Comparison of ENCODE assay signal across 8 cellular contexts in genomic region chr3:179149239-179149887, GRCh38. TPM values are rescaled to one million over a fixed set of nuclear protein-coding genes. Genes with fewer than 3 reads are reported as not detected.
DNase-seq lines count a peak whose midpoint lies in the region; ATAC-seq and TF ChIP-seq lines count a peak whose summit lies in the region.

No MANE protein-coding gene starts in this region.

- H3K27me3 ChIP-seq in gastrocnemius medialis, result no peaks in the 10 kb centered on the region

- no peaks in the 10 kb centered on the region for H3K9me3 ChIP-seq in gastrocnemius medialis

- peaks cover 52% of the 10 kb centered on the region for H3K4me1 Mint-ChIP-seq in activated naive CD8-positive, alpha-beta T cell (ENCODE audit: low read depth)

- no peaks in the 10 kb centered on the region for H3K27me3 Mint-ChIP-seq in activated naive CD8-positive, alpha-beta T cell

- peak overlapping the region; percentile 68 to 96 (median 94) for H3K4me3 ChIP-seq in gastrocnemius medialis

- no peak for TF ChIP-seq CTCF in gastrocnemius medialis (IDR thresholded peaks at IDR 0.05 in 4 of 5, conservative IDR thresholded peaks at IDR 0.05 in 1 of 5)

- H3K9me3 Mint-ChIP-seq in activated naive CD8-positive, alpha-beta T cell (ENCODE audit: low read depth), result no peaks in the 10 kb centered on the region

- TF ChIP-seq POLR2A in gastrocnemius medialis (IDR thresholded peaks at IDR 0.05), result no peak

- H3K27ac Mint-ChIP-seq in activated naive CD8-positive, alpha-beta T cell, result peak overlapping the region; percentile 100

- ATAC-seq in GM18508 (IDR thresholded peaks at IDR 0.05; ENCODE audit: insufficient read depth, unreplicated experiment) (peak; percentile 26), HG03280 (IDR thresholded peaks at IDR 0.05; ENCODE audit: unreplicated experiment) (peak; percentile 0), gastrocnemius medialis (peak; percentile 11 to 30)

- in situ Hi-C loops in gastrocnemius medialis (cut with MboI; ENCODE audit: low sequenced_read_pairs in 4 of 4), result loop anchor here (10.0 to 25.0 kb wide), 4 partner anchors 165 to 463 kb away; partner anchors contain the start of genes ACTL6A (in 1 of the 4), MRPL47 (in 1 of the 4), NDUFB5 (in 1 of the 4) and ZNF639 (in 1 of the 4)

- peak; percentile 44 for DNase-seq in A172 (ENCODE audit: low spot score)
- peak; percentile 70 for DNase-seq in RKO (ENCODE audit: low spot score)
- DNase-seq in hepatic stellate cell (ENCODE audit: low spot score), result peak; percentile 7
- no peak for DNase-seq in gastrocnemius medialis
- DNase-seq in posterior vena cava (ENCODE audit: low spot score), result no peak

- H3K4me3 Mint-ChIP-seq in activated naive CD8-positive, alpha-beta T cell, result peak overlapping the region; percentile 99

- H3K27ac ChIP-seq in gastrocnemius medialis, result peak overlapping the region; percentile 93 to 98 (median 94)

- intact Hi-C loops in gastrocnemius medialis (cut with DNase I; ENCODE audit: low total_unique reads), result loop anchor here (2.0 to 5.0 kb wide), 5 partner anchors 33 to 453 kb away; partner anchors contain the start of genes ACTL6A, MRPL47, NDUFB5 and ZMAT3
- intact Hi-C loops in posterior vena cava (cut with DNase I), result loop anchor here (5.0 to 10.0 kb wide), 2 partner anchors 115 to 173 kb away; partner anchors contain the start of gene ZNF639 (in 1 of the 2)

- peaks cover 30 to 33% of the 10 kb centered on the region in 2 donors for H3K4me1 ChIP-seq in gastrocnemius medialis

- H3K36me3 Mint-ChIP-seq in activated naive CD8-positive, alpha-beta T cell, result no peaks in the 10 kb centered on the region

- H3K36me3 ChIP-seq in gastrocnemius medialis, result no peaks in the 10 kb centered on the region

RNA-seq across cellular contexts. Expression of gene PIK3CA, which starts 1.2 kb away (rescaled TPM):
- total RNA-seq in A172 (2014; rRNA removed; shearing (Covaris generic)), result 18.9 and 23.1 TPM in 2 replicates
- total RNA-seq in gastrocnemius medialis, result 10 to 100 TPM; 16.0 to 29.4 (median 23.1) TPM
- total RNA-seq in posterior vena cava, result 10 to 100 TPM; 34.9 to 46.9 TPM

Comparison
In these comparisons a context has a peak if more than half of its experiments do, and no peak if none do; other contexts are left out.
1. DNase-seq: peak in A172 (single experiment), RKO (single experiment) and hepatic stellate cell (single experiment); none in gastrocnemius medialis (0 of 2) and posterior vena cava (single experiment).
2. Peak in every context shown above with its lines, with median percentiles within 50 percentile points of each other: ATAC-seq.